ENCODE assay signal across 14 cellular contexts in genomic region chr10:86955501-86956194, GRCh38. TPM values are rescaled to one million over a fixed set of nuclear protein-coding genes. Genes with fewer than 3 reads are reported as not detected.
DNase-seq lines count a peak whose midpoint lies in the region; ATAC-seq and TF ChIP-seq lines count a peak whose summit lies in the region.
"Had no signal": no experiment of that assay in that cellular context is flagged by ENCODE, and none has a peak within 500 bp of the region (broad histone marks: within the 10 kb centered on the region; RNA-seq: fewer than 3 reads in every experiment).

No MANE protein-coding gene starts in this region.

- H2BK120ac ChIP-seq in H9 (ENCODE audit: low read depth, low read length, poor library complexity, severe bottlenecking), result no peak overlapping the region

- H3K79me1 ChIP-seq in H9 (ENCODE audit: insufficient read depth, low read depth, low read length, poor library complexity, severe bottlenecking), result no peaks in the 10 kb centered on the region

- H3K4me3 Mint-ChIP-seq in H9, result no peak overlapping the region
- H3K4me3 Mint-ChIP-seq: immature natural killer cell; stimulated activated naive CD8-positive, alpha-beta T cell treated with anti-CD3 and anti-CD28 coated beads, Interleukin-15, Interleukin-2, amounts not matched to agents 100 ng/mL and 50 ng/mL, for 24 hours had no signal

- no peak overlapping the region for H4K8ac ChIP-seq in H9 (replicated peaks; ENCODE audit: insufficient read length, low read depth, low read length)

- H3K4me1 ChIP-seq in H9 (ENCODE audit: insufficient read depth, low read length) (peaks cover 11% of the 10 kb centered on the region; the same call in 1 of the 2 replicates), smooth muscle cell (ENCODE audit: low read depth) (peaks cover 34% of the 10 kb centered on the region)

- H2AFZ ChIP-seq in H9 (ENCODE audit: low read length), result no peak overlapping the region
- no peak overlapping the region for H2AFZ ChIP-seq in smooth muscle cell (ENCODE audit: low read depth)
- H2AFZ ChIP-seq: PC-9 had no signal

- peaks cover 16 to 25% (median 20%) of the 10 kb centered on the region in 3 experiments for H3K36me3 Mint-ChIP-seq in H9 (ENCODE audit: insufficient read depth in 1 of 3, low read depth in 3 of 3)

- no peak overlapping the region for H2BK20ac ChIP-seq in H9 (ENCODE audit: low read depth, low read length, poor library complexity, severe bottlenecking)

- H3K56ac ChIP-seq in H9 (ENCODE audit: insufficient read length, low read depth, low read length), result no peak overlapping the region

- H4K20me1 ChIP-seq in H9 (ENCODE audit: control insufficient read depth, insufficient read depth, insufficient read length) (no peaks in the 10 kb centered on the region), smooth muscle cell (ENCODE audit: low read depth) (no peaks in the 10 kb centered on the region)

- H2BK12ac ChIP-seq in H9 (ENCODE audit: insufficient read length, low read depth, low read length), result no peak overlapping the region

- DNase-seq in H9 (peak; percentile 41), dermis blood vessel endothelial cell (peak; percentile 60), left lobe of liver (ENCODE audit: low spot score) (peak; percentile 44), smooth muscle cell (lab: John Stamatoyannopoulos, UW; ENCODE audit: unreplicated experiment) (no peak), DMS153 treated with DMSO at 0.1 percent for 48 hours (lab: John Stamatoyannopoulos, UW; ENCODE audit: unreplicated experiment) (no peak), kidney tubule cell (ENCODE audit: low spot score) (no peak)
- no peak for DNase-seq in effector CD4-positive, alpha-beta T cell
- DNase-seq in activated T-cell treated with anti-CD3 and anti-CD28 coated beads, Interleukin-2, amount 50 U/mL, for 48 hours, result no peak
- DNase-seq: DMS153; immature natural killer cell; PC-9; stimulated activated CD4-positive, alpha-beta T cell treated with anti-CD3 and anti-CD28 coated beads, Interleukin-2, amount 100 ng/mL, for 48 hours had no signal

- peaks cover 19 to 30% of the 10 kb centered on the region in 2 experiments for H3K9me3 Mint-ChIP-seq in H9

- H3K79me2 ChIP-seq in H9 (ENCODE audit: insufficient read depth, low read length) (no peaks in the 10 kb centered on the region), smooth muscle cell (ENCODE audit: low read depth) (no peaks in the 10 kb centered on the region)

- no peak overlapping the region for H4K91ac ChIP-seq in H9 (ENCODE audit: insufficient read length, low read depth, low read length)

- no peak overlapping the region for H3K23ac ChIP-seq in H9 (ENCODE audit: insufficient read length, low read depth, low read length)

- H3K9ac ChIP-seq in H9 (ENCODE audit: extremely low read depth, insufficient read length, low read length), result no peak overlapping the region
- no peak overlapping the region for H3K9ac ChIP-seq in smooth muscle cell (ENCODE audit: low read depth)

- H2AK5ac ChIP-seq in H9 (ENCODE audit: insufficient read length, low read length), result no peak overlapping the region

- H3K14ac ChIP-seq in H9 (ENCODE audit: insufficient read depth, low read length), result no peak overlapping the region

- no peaks in the 10 kb centered on the region for H3K27me3 ChIP-seq in H9 (ENCODE audit: insufficient read depth, low read length)
- no peaks in the 10 kb centered on the region for H3K27me3 ChIP-seq in smooth muscle cell (ENCODE audit: low read depth)

- no peak overlapping the region for H2BK15ac ChIP-seq in H9 (ENCODE audit: low read depth, low read length)

- H3K9me3 ChIP-seq in H9 (ENCODE audit: control insufficient read depth, low read depth, low read length) (peaks cover 6% of the 10 kb centered on the region), smooth muscle cell (replicated peaks; ENCODE audit: low read depth) (no peaks in the 10 kb centered on the region)

- no peak overlapping the region for H3K4ac ChIP-seq in H9 (ENCODE audit: low read depth, low read length)

- H3K27me3 Mint-ChIP-seq in H9 (ENCODE audit: low read depth), result peaks cover 4% of the 10 kb centered on the region
- H3K27me3 Mint-ChIP-seq: stimulated activated naive CD8-positive, alpha-beta T cell treated with anti-CD3 and anti-CD28 coated beads, Interleukin-15, Interleukin-2, amounts not matched to agents 100 ng/mL and 50 ng/mL, for 24 hours had no signal

- no peak overlapping the region for H3T11ph ChIP-seq in H9 (ENCODE audit: low read length)

- H3K36me3 ChIP-seq in smooth muscle cell (ENCODE audit: low read depth), result no peaks in the 10 kb centered on the region

- no peaks in the 10 kb centered on the region for H3F3A ChIP-seq in smooth muscle cell (ENCODE audit: low read depth)

- H3K27ac ChIP-seq in H9 (ENCODE audit: insufficient read length, low read depth, low read length), result no peak overlapping the region
- H3K27ac ChIP-seq in smooth muscle cell (ENCODE audit: low read depth), result no peak overlapping the region
- H3K27ac ChIP-seq: PC-9 had no signal

- H3K4me2 ChIP-seq in H9 (ENCODE audit: insufficient read depth, insufficient read length, low read length) (no peak overlapping the region), smooth muscle cell (peak overlapping the region; percentile 74)
- H3K4me2 ChIP-seq: PC-9 had no signal

- WGBS in H9 (ENCODE audit: extremely low coverage, insufficient read length, low lambda C conversion rate), result no CpG with 5 or more reads among the region's 16 CpGs
- WGBS in smooth muscle cell (ENCODE audit: low lambda C conversion rate), result 69% methylated on average over 12 of the region's 16 CpGs

- no peak for TF ChIP-seq CTCF in H9 (conservative IDR thresholded peaks at IDR 0.05)
- TF ChIP-seq CTCF in smooth muscle cell (IDR thresholded peaks at IDR 0.05; ENCODE audit: borderline replicate concordance, insufficient read depth, poor library complexity, severe bottlenecking), result no peak

- peaks cover 44 to 53% of the 10 kb centered on the region in 2 experiments for H3K4me1 Mint-ChIP-seq in H9

- H2BK5ac ChIP-seq in H9 (ENCODE audit: insufficient read length, low read length), result no peak overlapping the region

- ATAC-seq in left lobe of liver, result no peak
- ATAC-seq: GM12878 had no signal

- no peaks in the 10 kb centered on the region for H3K23me2 ChIP-seq in H9 (ENCODE audit: insufficient read length, low read depth, low read length, poor library complexity, severe bottlenecking)

- no peak overlapping the region for H3K18ac ChIP-seq in H9 (ENCODE audit: insufficient read length, low read depth, low read length)

- no peak overlapping the region for H4K5ac ChIP-seq in H9 (ENCODE audit: insufficient read length, low read depth, low read length)

- no peak overlapping the region for H3K4me3 ChIP-seq in smooth muscle cell
- H3K4me3 ChIP-seq: GM12878, PC-9 had no signal

- H3K27ac Mint-ChIP-seq in H9, result peak overlapping the region in 2 of 3 experiments; percentile 49 to 97; a peak in 3 of 7 replicates
- H3K27ac Mint-ChIP-seq: stimulated activated naive CD8-positive, alpha-beta T cell treated with anti-CD3 and anti-CD28 coated beads, Interleukin-15, Interleukin-2, amounts not matched to agents 100 ng/mL and 50 ng/mL, for 24 hours had no signal

RNA-seq across cellular contexts. Expression of gene MMRN2, which starts 1.8 kb away (rescaled TPM):
- total RNA-seq in H9 (2021) (1.0 and 1.4 TPM in 2 replicates), dermis blood vessel endothelial cell (465 and 483 TPM in 2 replicates), left lobe of liver (9.6 TPM), smooth muscle cell (0.09 and 0.90 TPM in 2 replicates)
- 0.16 and 0.35 TPM in 2 replicates for polyA plus RNA-seq in smooth muscle cell
- polyA plus RNA-seq: immature natural killer cell had no signal

RNA-seq across cellular contexts. Expression of gene SNCG, which starts 2.8 kb away (rescaled TPM):
- total RNA-seq in H9 (2021), result 4.9 and 5.5 TPM in 2 replicates
- 111 and 117 TPM in 2 replicates for total RNA-seq in dermis blood vessel endothelial cell
- total RNA-seq in left lobe of liver, result 2.0 TPM
- total RNA-seq in smooth muscle cell, result 2.6 and 6.7 TPM in 2 replicates
- polyA plus RNA-seq in smooth muscle cell, result 2.3 and 4.1 TPM in 2 replicates
- polyA plus RNA-seq: immature natural killer cell had no signal

RNA-seq across cellular contexts. Expression of gene ADIRF, which starts 12.6 kb away (rescaled TPM):
- total RNA-seq in H9 (2021) (not detected in 2 replicates), dermis blood vessel endothelial cell (12.8 and 23.8 TPM in 2 replicates), left lobe of liver (79.3 TPM), smooth muscle cell (0.99 TPM in 1 of 2 replicates, not detected in the other)
- not detected in 2 replicates for polyA plus RNA-seq in smooth muscle cell
- polyA plus RNA-seq: immature natural killer cell had no signal

Comparison
In these comparisons a context has a peak if more than half of its experiments do, and no peak if none do; other contexts are left out.
1. DNase-seq: peak in H9 (single experiment), dermis blood vessel endothelial cell (single experiment) and left lobe of liver (single experiment); none in smooth muscle cell (single experiment), DMS153 treated with DMSO at 0.1 percent for 48 hours (single experiment), effector CD4-positive, alpha-beta T cell (single experiment), kidney tubule cell (single experiment) and activated T-cell treated with anti-CD3 and anti-CD28 coated beads, Interleukin-2, amount 50 U/mL, for 48 hours (0 of 2).
2. RNA of gene MMRN2, which starts 1.8 kb away (total RNA-seq): 465 to 483 TPM in dermis blood vessel endothelial cell; 9.6 TPM in left lobe of liver (single experiment), 1.0 to 1.4 TPM in H9 and 0.09 to 0.90 TPM in smooth muscle cell; every median in the first group is over 10 times any median in the second.
3. RNA of gene SNCG, which starts 2.8 kb away (total RNA-seq): 111 to 117 TPM in dermis blood vessel endothelial cell; 2.6 to 6.7 TPM in smooth muscle cell, 4.9 to 5.5 TPM in H9 and 2.0 TPM in left lobe of liver (single experiment); every median in the first group is over 10 times any median in the second.